In the genomic region with DNA sequence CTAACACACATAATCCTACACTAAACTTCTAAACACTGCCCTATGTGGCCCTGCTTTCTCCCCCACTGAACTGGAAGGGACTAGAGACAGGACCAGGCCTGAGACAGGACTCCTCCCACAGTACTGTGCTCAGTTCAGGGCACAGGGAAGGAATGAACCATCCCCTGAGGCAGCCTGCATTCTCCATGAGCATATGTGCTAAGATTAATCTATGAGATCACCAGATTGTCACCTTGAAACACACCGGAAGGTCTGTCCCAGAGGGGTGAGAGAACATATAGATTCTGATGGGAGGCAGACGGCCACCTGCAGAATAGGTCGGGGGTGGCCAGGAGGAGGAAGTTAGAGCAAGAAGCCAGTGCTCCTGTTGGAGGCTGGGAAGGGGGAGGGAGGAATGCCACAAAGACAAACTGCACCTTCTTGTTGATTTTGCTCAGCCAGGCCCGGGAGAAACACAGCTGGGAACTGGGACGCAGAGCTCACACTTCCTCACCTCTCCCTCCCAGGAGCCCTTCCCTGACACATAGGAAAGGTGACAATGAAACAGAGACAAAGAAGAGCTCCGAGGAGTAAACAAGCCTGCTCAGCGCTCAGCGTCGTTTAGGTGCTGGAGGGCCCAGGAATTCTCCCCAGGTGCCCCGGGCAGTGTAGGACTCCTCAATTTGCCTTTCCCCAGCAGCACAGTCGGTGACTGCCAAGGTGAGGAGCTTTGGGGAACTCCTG, we compare ENCODE assay signal across 13 cellular contexts. TPM values are rescaled to one million over a fixed set of nuclear protein-coding genes. Genes with fewer than 3 reads are reported as not detected.
DNase-seq lines count a peak whose midpoint lies in the region; ATAC-seq and TF ChIP-seq lines count a peak whose summit lies in the region.
"Had no signal": no experiment of that assay in that cellular context is flagged by ENCODE, and none has a peak within 500 bp of the region (broad histone marks: within the 10 kb centered on the region; RNA-seq: fewer than 3 reads in every experiment).

No MANE protein-coding gene starts in this region.

- no peak for TF ChIP-seq EP300 in suprapubic skin (IDR thresholded peaks at IDR 0.05)

- peak; percentile 37 for DNase-seq in NCI-H82 (lab: John Stamatoyannopoulos, UW)
- DNase-seq in NCI-H82 treated with DMSO at 0.1 percent for 48 hours (lab: John Stamatoyannopoulos, UW; ENCODE audit: unreplicated experiment), result no peak
- DNase-seq in PC-9, result peak; percentile 8 to 93
- DNase-seq in islet precursor cell, result peak; percentile 74
- DNase-seq in suprapubic skin (ENCODE audit: low spot score in 2 of 2), result peak in 1 of 2 donors; percentile 54
- DNase-seq in LoVo (ENCODE audit: low spot score), result no peak
- DNase-seq: erythroblast, occipital lobe, stomach had no signal

- intact Hi-C loops in PC-9 (cut with micrococcal nuclease; ENCODE audit: unreplicated experiment), result no loop called here

- H3K27me3 ChIP-seq in PC-9 (ENCODE audit: insufficient read depth, low read depth), result no peaks in the 10 kb centered on the region
- H3K27me3 ChIP-seq in suprapubic skin, result no peaks in the 10 kb centered on the region
- H3K27me3 ChIP-seq: stomach had no signal

- no TSS peak for BruUV-seq in PC-9 (replicated peaks; lab: Mats Ljungman, UMichigan)

- H3K27ac ChIP-seq in PC-9 (peak overlapping the region; percentile 66), suprapubic skin (peak overlapping the region; percentile 16)
- H3K27ac ChIP-seq: stomach had no signal

- H3K79me2 ChIP-seq in PC-9 (ENCODE audit: low read depth), result no peaks in the 10 kb centered on the region

- no peaks in the 10 kb centered on the region for H3K9me2 ChIP-seq in PC-9 (ENCODE audit: insufficient read depth)

- ATAC-seq in GM18858 (IDR thresholded peaks at IDR 0.05; ENCODE audit: unreplicated experiment) (no peak), HG03469 (IDR thresholded peaks at IDR 0.05; ENCODE audit: unreplicated experiment) (no peak)

- no peaks in the 10 kb centered on the region for H4K20me1 ChIP-seq in PC-9 (ENCODE audit: insufficient read depth)

- CTCF ChIA-PET in PC-9 (lab: Charles Lee), result no interaction called here

- TF ChIP-seq POLR2A in suprapubic skin (IDR thresholded peaks at IDR 0.05), result no peak

- no peaks in the 10 kb centered on the region for H3K9me3 ChIP-seq in PC-9 (ENCODE audit: insufficient read depth, low read depth)
- H3K9me3 ChIP-seq in suprapubic skin, result no peaks in the 10 kb centered on the region
- H3K9me3 ChIP-seq: HAP-1, stomach had no signal

- H3K36me3 ChIP-seq in PC-9 (ENCODE audit: low read depth) (no peaks in the 10 kb centered on the region), suprapubic skin (no peaks in the 10 kb centered on the region)
- H3K36me3 ChIP-seq: HAP-1, stomach had no signal

- WGBS in suprapubic skin, result 29% methylated on average over 11 of the region's 11 CpGs

- POLR2A ChIA-PET in PC-9 (lab: Charles Lee; ENCODE audit: unreplicated experiment), result no interaction called here

- peaks cover 11% of the 10 kb centered on the region; the same call in 1 of the 2 replicates for H3F3A ChIP-seq in PC-9 (ENCODE audit: insufficient read depth, low read depth)

- TF ChIP-seq CTCF in PC-9 (conservative IDR thresholded peaks at IDR 0.05), result no peak
- no peak for TF ChIP-seq CTCF in suprapubic skin (IDR thresholded peaks at IDR 0.05)

- H3K4me3 ChIP-seq in PC-9 (peak overlapping the region; percentile 10; the same call in 1 of the 2 replicates), suprapubic skin (no peak overlapping the region)
- H3K4me3 ChIP-seq: HAP-1, stomach had no signal

- peak overlapping the region; percentile 67 for H3K4me2 ChIP-seq in PC-9

- H2AFZ ChIP-seq in PC-9, result peak overlapping the region; percentile 19; the same call in 1 of the 2 replicates

- H3K4me1 ChIP-seq in PC-9 (replicated peaks; ENCODE audit: insufficient read depth), result peaks cover 32% of the 10 kb centered on the region
- H3K4me1 ChIP-seq in suprapubic skin, result peaks cover 19% of the 10 kb centered on the region
- H3K4me1 ChIP-seq: HAP-1 had no signal

RNA-seq across cellular contexts. Expression of gene ZBTB7C, which starts 52.1 kb away (rescaled TPM):
- total RNA-seq in PC-9 (2021), result not detected in 2 replicates
- total RNA-seq in suprapubic skin, result 10 to 100 TPM; 26.0 to 50.6 (median 46.2) TPM
- total RNA-seq: OCI-LY7 had no signal

Comparison
In these comparisons a context has a peak if more than half of its experiments do, and no peak if none do; other contexts are left out.
1. DNase-seq: peak in NCI-H82 (single experiment), PC-9 (2 of 2) and islet precursor cell (single experiment); none in NCI-H82 treated with DMSO at 0.1 percent for 48 hours (single experiment) and LoVo (single experiment).
2. RNA of gene ZBTB7C, which starts 52.1 kb away (total RNA-seq): 26.0 to 50.6 TPM in suprapubic skin; not detected in PC-9; every median in the first group is over 10 times any median in the second.